In genomic region chr12:62737201-62737600, GRCh38 we compare ENCODE assay signal across 20 cellular contexts.
"Had no signal": no experiment of that assay in that cellular context is flagged by ENCODE, and none has a peak within 500 bp of the region (broad histone marks: within the 10 kb centered on the region; RNA-seq: fewer than 3 reads in every experiment).

No MANE protein-coding gene starts in this region.

- H3K9ac ChIP-seq: neural progenitor cell had no signal

- H3K4me1 ChIP-seq: testis, uterus had no signal

- H3K27me3 ChIP-seq: cardiac muscle cell, neural progenitor cell, sigmoid colon, testis, uterus had no signal

- H3K4me2 ChIP-seq: neural progenitor cell had no signal

- H3K9me3 ChIP-seq: sigmoid colon, testis, uterus had no signal

- H2AFZ ChIP-seq: neural progenitor cell had no signal

- DNase-seq: activated CD4-positive, alpha-beta T cell treated with anti-CD3 and anti-CD28 coated beads for 4 hours; activated CD4-positive, alpha-beta T cell treated with anti-CD3 and anti-CD28 coated beads, Interleukin-2, amount 50 U/mL, for 48 hours; activated CD4-positive, CD25-positive, alpha-beta regulatory T cell; activated effector memory CD4-positive, alpha-beta T cell treated with anti-CD3 and anti-CD28 coated beads, Interleukin-2, amount 50 U/mL, for 16 hours; activated naive CD4-positive, alpha-beta T cell treated with anti-CD3 and anti-CD28 coated beads, Interleukin-2, amount 10 ng/mL, durations not matched to agents 7 days and 5 days; effector memory CD4-positive, alpha-beta T cell; islet precursor cell; left cardiac atrium; naive thymus-derived CD8-positive, alpha-beta T cell; retina; sigmoid colon; stimulated activated CD4-positive, alpha-beta T cell treated with anti-CD3 and anti-CD28 coated beads, Interleukin-2, amount 100 ng/mL, for 48 hours; stimulated activated CD8-positive, alpha-beta memory T cell treated with anti-CD3 and anti-CD28 coated beads, Interleukin-4, amount 100 ng/mL, for 48 hours; stimulated activated naive B cell treated with anti-CD40 and anti-IgM and Interleukin-4, amounts not matched to agents 10 μg/mL and 1 μg/mL and 100 μg/mL, for 72 hours; T1000; testis; uterus had no signal

- ATAC-seq: esophagus mucosa; left cardiac atrium; naive thymus-derived CD8-positive, alpha-beta T cell; stimulated activated naive B cell treated with anti-CD40 and anti-IgM and Interleukin-4, amounts not matched to agents 10 μg/mL and 1 μg/mL and 100 μg/mL, for 72 hours had no signal

- H3K36me3 ChIP-seq: cardiac muscle cell, neural progenitor cell, sigmoid colon, uterus had no signal

- H3K27ac ChIP-seq: cardiac muscle cell, neural progenitor cell, sigmoid colon, testis, uterus had no signal

- H3K4me3 ChIP-seq: cardiac muscle cell, neural progenitor cell, sigmoid colon, testis, uterus had no signal
